7 cellular contexts compared by ENCODE assay signal in the genomic region with DNA sequence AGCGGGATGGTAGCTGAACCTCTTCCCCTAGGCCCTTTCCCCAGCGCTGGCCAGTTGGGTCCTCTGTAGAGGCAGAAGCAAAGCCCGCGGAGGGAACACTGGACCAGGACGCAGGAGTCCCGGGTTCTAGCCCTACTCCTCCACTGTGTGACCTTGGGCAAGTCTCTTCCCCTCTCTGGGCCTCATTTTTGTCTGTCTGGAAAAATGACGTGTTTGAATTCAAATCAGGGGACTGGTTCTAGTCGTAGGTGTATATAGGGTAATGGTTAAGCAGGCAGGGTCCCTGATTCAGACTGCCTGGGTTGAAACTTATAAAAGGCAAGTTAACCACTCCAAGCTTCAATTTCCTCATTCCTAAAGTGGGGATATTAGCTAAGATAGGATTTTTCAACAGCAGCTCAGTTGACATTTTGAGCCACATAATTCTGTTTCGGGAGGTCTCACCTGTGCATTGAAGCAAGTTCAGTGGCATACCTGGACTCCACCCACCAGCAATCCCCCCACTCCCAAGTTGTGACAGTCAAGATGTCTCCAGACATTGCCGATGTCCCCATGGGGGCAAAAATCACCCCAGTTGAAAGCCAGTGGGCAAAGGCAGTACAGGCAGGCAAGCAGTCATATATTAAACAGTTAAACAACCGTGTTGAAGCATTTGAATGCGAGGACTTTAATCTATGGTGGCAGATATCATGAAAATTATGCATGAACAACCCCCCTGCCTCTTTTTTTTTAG. TPM values are rescaled to one million over a fixed set of nuclear protein-coding genes. Genes with fewer than 3 reads are reported as not detected.
DNase-seq lines count a peak whose midpoint lies in the region; ATAC-seq and TF ChIP-seq lines count a peak whose summit lies in the region.

No MANE protein-coding gene starts in this region.

- H3K14ac ChIP-seq in H9 (ENCODE audit: insufficient read depth, low read length) = peak overlapping the region; percentile 81
- H3K14ac ChIP-seq in trophoblast cell (ENCODE audit: low read length) = peak overlapping the region; percentile 73

- H4K5ac ChIP-seq in H9 (ENCODE audit: insufficient read length, low read depth, low read length) = no peak overlapping the region

- H3K4me1 Mint-ChIP-seq in H9 = peaks cover 19 to 20% of the 10 kb centered on the region in 2 experiments

- DNase-seq in H9 (no peak), epithelial cell of prostate (ENCODE audit: low read depth, low spot score) (no peak), trophoblast cell (no peak), NCI-H1694 treated with DMSO at 0.1 percent for 48 hours (lab: John Stamatoyannopoulos, UW) (no peak), NCI-H446 (lab: John Stamatoyannopoulos, UW) (no peak)

- H4K8ac ChIP-seq in H9 (replicated peaks; ENCODE audit: insufficient read length, low read depth, low read length) (no peak overlapping the region), trophoblast cell (ENCODE audit: low read depth, low read length) (peak overlapping the region; percentile 87)

- H3K4me2 ChIP-seq in H9 (ENCODE audit: insufficient read depth, insufficient read length, low read length) (peak overlapping the region; percentile 66), trophoblast cell (ENCODE audit: low read length) (peak overlapping the region; percentile 89)

- H3K9me3 ChIP-seq in H9 (ENCODE audit: control insufficient read depth, low read depth, low read length) (no peaks in the 10 kb centered on the region), trophoblast cell (ENCODE audit: insufficient read depth, low read depth, low read length) (no peaks in the 10 kb centered on the region)

- H2BK20ac ChIP-seq in H9 (ENCODE audit: low read depth, low read length, poor library complexity, severe bottlenecking) = no peak overlapping the region

- H2BK5ac ChIP-seq in H9 (ENCODE audit: insufficient read length, low read length) = no peak overlapping the region
- H2BK5ac ChIP-seq in trophoblast cell (ENCODE audit: low read depth, low read length, poor library complexity) = peak overlapping the region; percentile 68

- no CpG with 5 or more reads among the region's 12 CpGs for WGBS in H9 (ENCODE audit: extremely low coverage, insufficient read length, low lambda C conversion rate)
- no CpG with 5 or more reads among the region's 12 CpGs for WGBS in trophoblast cell (ENCODE audit: extremely low coverage, insufficient coverage, insufficient read length)

- no peak overlapping the region for H3K23ac ChIP-seq in H9 (ENCODE audit: insufficient read length, low read depth, low read length)
- H3K23ac ChIP-seq in trophoblast cell (ENCODE audit: low read length) = no peak overlapping the region

- peak overlapping the region; percentile 52 for H3K18ac ChIP-seq in H9 (ENCODE audit: insufficient read length, low read depth, low read length)
- peak overlapping the region; percentile 71 for H3K18ac ChIP-seq in trophoblast cell (ENCODE audit: low read length)

- H3K27ac ChIP-seq in H9 (ENCODE audit: insufficient read length, low read depth, low read length) (no peak overlapping the region), epithelial cell of prostate (peak overlapping the region; percentile 77), trophoblast cell (ENCODE audit: low read depth, low read length) (peak overlapping the region; percentile 59)

- H3K27me3 Mint-ChIP-seq in H9 (ENCODE audit: low read depth) = no peaks in the 10 kb centered on the region

- H4K12ac ChIP-seq in trophoblast cell (ENCODE audit: low read depth, low read length) = peak overlapping the region; percentile 6

- H3K79me2 ChIP-seq in H9 (ENCODE audit: insufficient read depth, low read length) (peaks cover 1% of the 10 kb centered on the region; the same call in 1 of the 2 replicates), trophoblast cell (ENCODE audit: control insufficient read depth, insufficient read depth, low read length, poor library complexity) (peaks cover 7% of the 10 kb centered on the region)

- peak overlapping the region; percentile 82 for H3K4me3 ChIP-seq in trophoblast cell (ENCODE audit: low read depth, low read length)

- H3K9ac ChIP-seq in H9 (ENCODE audit: extremely low read depth, insufficient read length, low read length) = peak overlapping the region; percentile 57
- H3K9ac ChIP-seq in trophoblast cell (ENCODE audit: low read length) = peak overlapping the region; percentile 76

- no peak overlapping the region for H4K91ac ChIP-seq in H9 (ENCODE audit: insufficient read length, low read depth, low read length)
- peak overlapping the region; percentile 60 for H4K91ac ChIP-seq in trophoblast cell (ENCODE audit: low read depth, low read length)

- H2BK12ac ChIP-seq in H9 (ENCODE audit: insufficient read length, low read depth, low read length) (no peak overlapping the region), trophoblast cell (ENCODE audit: low read length) (peak overlapping the region; percentile 30)

- ATAC-seq in SK-N-SH treated with all-trans-retinoic acid at 6 μM for 48 hours (peak; percentile 2; the same call in 1 of the 3 replicates), HG02588 (IDR thresholded peaks at IDR 0.05; ENCODE audit: unreplicated experiment) (no peak)

- peak overlapping the region; percentile 83 to 94 for H3K4me3 Mint-ChIP-seq in H9

- no peaks in the 10 kb centered on the region for H4K20me1 ChIP-seq in H9 (ENCODE audit: control insufficient read depth, insufficient read depth, insufficient read length)

- H3K27ac Mint-ChIP-seq in H9 = peak overlapping the region in 2 of 3 experiments; percentile 44 to 95; a peak in 2 of 7 replicates

- peaks cover 0 to 2% (median under 1%) of the 10 kb centered on the region in 3 experiments; a peak in 2 of 7 replicates for H3K36me3 Mint-ChIP-seq in H9 (ENCODE audit: insufficient read depth in 1 of 3, low read depth in 3 of 3)

- no peak overlapping the region for H2BK15ac ChIP-seq in H9 (ENCODE audit: low read depth, low read length)

- no peak overlapping the region for H3T11ph ChIP-seq in H9 (ENCODE audit: low read length)

- H2BK120ac ChIP-seq in H9 (ENCODE audit: low read depth, low read length, poor library complexity, severe bottlenecking) (no peak overlapping the region), trophoblast cell (ENCODE audit: insufficient read depth, low read length, poor library complexity) (peak overlapping the region; percentile 29)

- H2AFZ ChIP-seq in H9 (ENCODE audit: low read length) (no peak overlapping the region), trophoblast cell (ENCODE audit: insufficient read depth, low read length, poor library complexity) (peak overlapping the region; percentile 20)

- H3K4me1 ChIP-seq in H9 (ENCODE audit: insufficient read depth, low read length) (peaks cover 4% of the 10 kb centered on the region; the same call in 1 of the 2 replicates), trophoblast cell (ENCODE audit: control insufficient read depth in 1 of 2, insufficient read depth in 2 of 2, low read length in 2 of 2) (peaks cover 10 to 13% of the 10 kb centered on the region in 2 experiments)

- H3K79me1 ChIP-seq in H9 (ENCODE audit: insufficient read depth, low read depth, low read length, poor library complexity, severe bottlenecking) (no peaks in the 10 kb centered on the region), trophoblast cell (ENCODE audit: low read length) (peaks cover 9% of the 10 kb centered on the region)

- H3K56ac ChIP-seq in H9 (ENCODE audit: insufficient read length, low read depth, low read length) = no peak overlapping the region

- TF ChIP-seq CTCF in H9 (conservative IDR thresholded peaks at IDR 0.05) = no peak

- no peaks in the 10 kb centered on the region for H3K27me3 ChIP-seq in H9 (ENCODE audit: insufficient read depth, low read length)
- no peaks in the 10 kb centered on the region for H3K27me3 ChIP-seq in trophoblast cell (ENCODE audit: insufficient read depth, low read length)

- H3K9me3 Mint-ChIP-seq in H9 = no peaks in the 10 kb centered on the region

- H2AK5ac ChIP-seq in H9 (ENCODE audit: insufficient read length, low read length) (no peak overlapping the region), trophoblast cell (ENCODE audit: low read length) (peak overlapping the region; percentile 44)

- peaks cover 0 to 4% of the 10 kb centered on the region in 2 experiments for H3K36me3 ChIP-seq in trophoblast cell (ENCODE audit: control insufficient read depth in 1 of 2, insufficient read depth in 2 of 2, low read length in 2 of 2)

- H3K23me2 ChIP-seq in H9 (ENCODE audit: insufficient read length, low read depth, low read length, poor library complexity, severe bottlenecking) = peaks cover 9% of the 10 kb centered on the region

- H3K4ac ChIP-seq in H9 (ENCODE audit: low read depth, low read length) = no peak overlapping the region
- H3K4ac ChIP-seq in trophoblast cell (ENCODE audit: low read depth, low read length) = peak overlapping the region; percentile 18

TF ChIP-seq in SK-N-SH treated with all-trans-retinoic acid at 6 μM for 48 hours, 23 proteins besides CTCF, POLR2A, EP300 and RAD21 (continues in another document):
- no peak for TF ChIP-seq TCF4 (CRISPR knock-in tag; IDR thresholded peaks at IDR 0.05; ENCODE audit: borderline replicate concordance)
- no peak for TF ChIP-seq TOX (CRISPR knock-in tag; IDR thresholded peaks at IDR 0.05; ENCODE audit: borderline replicate concordance)
- TF ChIP-seq, protein P1, sequence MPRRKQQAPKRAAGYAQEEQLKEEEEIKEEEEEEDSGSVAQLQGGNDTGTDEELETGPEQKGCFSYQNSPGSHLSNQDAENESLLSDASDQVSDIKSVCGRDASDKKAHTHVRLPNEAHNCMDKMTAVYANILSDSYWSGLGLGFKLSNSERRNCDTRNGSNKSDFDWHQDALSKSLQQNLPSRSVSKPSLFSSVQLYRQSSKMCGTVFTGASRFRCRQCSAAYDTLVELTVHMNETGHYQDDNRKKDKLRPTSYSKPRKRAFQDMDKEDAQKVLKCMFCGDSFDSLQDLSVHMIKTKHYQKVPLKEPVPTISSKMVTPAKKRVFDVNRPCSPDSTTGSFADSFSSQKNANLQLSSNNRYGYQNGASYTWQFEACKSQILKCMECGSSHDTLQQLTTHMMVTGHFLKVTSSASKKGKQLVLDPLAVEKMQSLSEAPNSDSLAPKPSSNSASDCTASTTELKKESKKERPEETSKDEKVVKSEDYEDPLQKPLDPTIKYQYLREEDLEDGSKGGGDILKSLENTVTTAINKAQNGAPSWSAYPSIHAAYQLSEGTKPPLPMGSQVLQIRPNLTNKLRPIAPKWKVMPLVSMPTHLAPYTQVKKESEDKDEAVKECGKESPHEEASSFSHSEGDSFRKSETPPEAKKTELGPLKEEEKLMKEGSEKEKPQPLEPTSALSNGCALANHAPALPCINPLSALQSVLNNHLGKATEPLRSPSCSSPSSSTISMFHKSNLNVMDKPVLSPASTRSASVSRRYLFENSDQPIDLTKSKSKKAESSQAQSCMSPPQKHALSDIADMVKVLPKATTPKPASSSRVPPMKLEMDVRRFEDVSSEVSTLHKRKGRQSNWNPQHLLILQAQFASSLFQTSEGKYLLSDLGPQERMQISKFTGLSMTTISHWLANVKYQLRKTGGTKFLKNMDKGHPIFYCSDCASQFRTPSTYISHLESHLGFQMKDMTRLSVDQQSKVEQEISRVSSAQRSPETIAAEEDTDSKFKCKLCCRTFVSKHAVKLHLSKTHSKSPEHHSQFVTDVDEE (CRISPR knock-in tag; IDR thresholded peaks at IDR 0.05) = no peak
- no peak for TF ChIP-seq CSDC2 (CRISPR knock-in tag; IDR thresholded peaks at IDR 0.05)
- no peak for TF ChIP-seq GLIS3 (CRISPR knock-in tag; IDR thresholded peaks at IDR 0.05)

RNA-seq across cellular contexts. Expression of a gene that starts 0.9 kb away (rescaled TPM):
- total RNA-seq in H9 (2021) = 13.5 and 16.1 TPM in 2 replicates
- 14.9 and 16.0 TPM in 2 replicates for polyA plus RNA-seq in trophoblast cell (2013)

RNA-seq across cellular contexts. Expression of a gene that starts 36.6 kb away (rescaled TPM):
- 26.0 and 26.1 TPM in 2 replicates for total RNA-seq in H9 (2021)
- 11.2 and 11.4 TPM in 2 replicates for polyA plus RNA-seq in trophoblast cell (2013)

RNA-seq across cellular contexts. Expression of a gene that starts 36.9 kb away (rescaled TPM):
- 83.0 TPM in 2 replicates for total RNA-seq in H9 (2021)
- 42.0 and 42.6 TPM in 2 replicates for polyA plus RNA-seq in trophoblast cell (2013)
